ENCODE assay signal across 28 cellular contexts in genomic region chr11:57871231-57871630, GRCh38.
"Had no signal": no experiment of that assay in that cellular context is flagged by ENCODE, and none has a peak within 500 bp of the region (broad histone marks: within the 10 kb centered on the region; RNA-seq: fewer than 3 reads in every experiment).

No MANE protein-coding gene starts in this region.

- FAIRE-seq: colon, endometrium, endothelial cell of umbilical vein, frontal cortex had no signal

- H3K27me3 ChIP-seq: colonic mucosa, esophagus muscularis mucosa, esophagus squamous epithelium, foreskin keratinocyte, gastrocnemius medialis, heart left ventricle, heart right ventricle had no signal

- H3K9me3 ChIP-seq: colonic mucosa, esophagus muscularis mucosa, esophagus squamous epithelium, gastrocnemius medialis, gastroesophageal sphincter, heart left ventricle, heart right ventricle had no signal

- H3K36me3 ChIP-seq: colonic mucosa, esophagus muscularis mucosa, esophagus squamous epithelium, gastrocnemius medialis, gastroesophageal sphincter, heart left ventricle, heart right ventricle had no signal

- DNase-seq: colonic mucosa; cortex of kidney; dermis blood vessel endothelial cell; dorsolateral prefrontal cortex; effector CD4-positive, alpha-beta T cell; effector CD8-positive, alpha-beta T cell; effector memory CD4-positive, alpha-beta T cell; effector memory CD8-positive, alpha-beta T cell; endodermal cell; erythroblast; esophagus squamous epithelium; foreskin fibroblast; foreskin keratinocyte; foreskin melanocyte; gastrocnemius medialis; glutamatergic neuron; head of caudate nucleus; heart left ventricle; heart right ventricle had no signal

- ATAC-seq: effector memory CD8-positive, alpha-beta T cell; esophagus mucosa; foreskin keratinocyte; gastrocnemius medialis; gastroesophageal sphincter; heart left ventricle; heart right ventricle had no signal

- H3K4me3 ChIP-seq: colonic mucosa, coronary artery, dorsolateral prefrontal cortex, esophagus muscularis mucosa, esophagus squamous epithelium, gastrocnemius medialis, gastroesophageal sphincter, heart left ventricle, heart right ventricle had no signal

- H3K27ac ChIP-seq: colonic mucosa, coronary artery, dorsolateral prefrontal cortex, epithelial cell of prostate, esophagus muscularis mucosa, esophagus squamous epithelium, foreskin keratinocyte, gastrocnemius medialis, gastroesophageal sphincter, heart left ventricle, heart right ventricle had no signal

- H3K4me1 ChIP-seq: colonic mucosa, esophagus muscularis mucosa, esophagus squamous epithelium, foreskin keratinocyte, gastrocnemius medialis, gastroesophageal sphincter, heart left ventricle, heart right ventricle had no signal
